Comparison of ENCODE assay signal across 8 cellular contexts in the genomic region with DNA sequence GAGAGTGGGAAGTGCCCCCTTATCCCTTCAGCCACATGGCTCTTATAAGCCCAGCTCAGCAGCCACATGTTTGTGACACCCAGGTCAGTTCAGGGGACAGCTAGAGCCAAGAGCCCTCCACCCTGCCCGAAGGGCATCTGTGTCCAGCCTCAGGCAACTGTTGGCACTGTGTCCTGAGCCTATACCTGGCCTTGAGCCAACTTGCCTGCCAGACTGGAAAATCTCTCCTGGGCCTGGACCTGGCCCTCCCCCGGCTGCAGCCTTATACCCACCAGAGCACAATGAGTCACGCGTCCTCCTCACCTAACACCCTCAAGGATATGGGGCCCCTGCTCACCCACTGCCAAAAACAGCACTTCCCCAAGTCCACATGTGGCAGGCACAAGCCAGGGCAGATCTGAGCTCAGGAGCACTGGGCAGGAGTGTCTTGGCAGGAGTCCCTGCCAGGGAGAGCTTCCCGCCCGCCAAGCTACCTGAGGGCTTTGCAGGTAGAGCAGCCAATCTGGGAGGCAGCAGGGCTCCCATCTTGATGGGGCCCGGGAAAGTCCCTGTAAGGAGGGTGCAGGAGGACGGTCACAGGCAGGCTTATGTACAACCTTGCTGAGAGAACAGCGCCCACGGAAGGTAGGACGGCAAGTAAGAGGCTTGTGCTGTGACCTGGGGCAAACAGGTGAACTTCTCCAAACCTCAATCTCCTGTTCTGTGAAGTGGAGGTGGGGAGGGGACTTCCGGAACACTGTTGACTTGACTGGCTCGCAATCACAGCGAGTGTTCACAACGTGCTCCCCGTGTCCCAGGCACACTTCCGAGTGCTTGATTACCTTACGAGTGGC. TPM values are rescaled to one million over a fixed set of nuclear protein-coding genes. Genes with fewer than 3 reads are reported as not detected.
DNase-seq lines count a peak whose midpoint lies in the region; ATAC-seq and TF ChIP-seq lines count a peak whose summit lies in the region.

No MANE protein-coding gene starts in this region.

- no peaks in the 10 kb centered on the region for H3K9me3 Mint-ChIP-seq in activated naive CD8-positive, alpha-beta T cell treated with anti-CD3 and anti-CD28 coated beads, Interleukin-2, amount 10 ng/mL, durations not matched to agents 7 days and 5 days

- peaks cover 26% of the 10 kb centered on the region for H3K4me1 Mint-ChIP-seq in activated naive CD8-positive, alpha-beta T cell treated with anti-CD3 and anti-CD28 coated beads, Interleukin-2, amount 10 ng/mL, durations not matched to agents 7 days and 5 days

- H3K36me3 Mint-ChIP-seq in activated naive CD8-positive, alpha-beta T cell treated with anti-CD3 and anti-CD28 coated beads, Interleukin-2, amount 10 ng/mL, durations not matched to agents 7 days and 5 days = peaks cover 2% of the 10 kb centered on the region

- no peak for TF ChIP-seq CTCF in GM13977 (IDR thresholded peaks at IDR 0.05; ENCODE audit: extremely low read depth, insufficient read depth, missing control alignments)
- no peak for TF ChIP-seq CTCF in RWPE1 (conservative IDR thresholded peaks at IDR 0.05; ENCODE audit: low read depth)

- CTCF ChIA-PET in RWPE1 (lab: Yijun Ruan, JAX) = interaction anchor here (0.6 to 1.4 kb wide), 4 partner anchors 17 to 175 kb away, joined by 3 to 6 read pairs (median 3); no protein-coding TSS in a partner anchor

- POLR2A ChIA-PET in RWPE1 (lab: Yijun Ruan, JAX; ENCODE audit: low non-redundant PET) = interaction anchor here (1.0 to 1.3 kb wide), 2 partner anchors 21 to 23 kb away, joined by 4 read pairs; no protein-coding TSS in a partner anchor
- POLR2A ChIA-PET in activated naive CD8-positive, alpha-beta T cell treated with anti-CD3 and anti-CD28 coated beads, Interleukin-2, amount 10 ng/mL, durations not matched to agents 7 days and 5 days (lab: Charles Lee) = interaction anchor here (1.0 to 1.8 kb wide), 4 partner anchors 8 to 175 kb away, joined by 3 to 5 read pairs (median 3); no protein-coding TSS in a partner anchor

- in situ Hi-C loops in GM13977 (cut with MboI; ENCODE audit: low pct_unique_long_range_greater_than_20kb, low sequenced_read_pairs, unreplicated experiment) = loop anchor here (25.0 kb wide), 1 partner anchor 245 kb away; no protein-coding TSS in a partner anchor

- H3K4me3 Mint-ChIP-seq in activated naive CD8-positive, alpha-beta T cell treated with anti-CD3 and anti-CD28 coated beads, Interleukin-2, amount 10 ng/mL, durations not matched to agents 7 days and 5 days = peak overlapping the region; percentile 73

- peak; percentile 48 for DNase-seq in GM13977 (ENCODE audit: low spot score)
- DNase-seq in RWPE1 (ENCODE audit: low spot score) = peak; percentile 95
- peak; percentile 49 for DNase-seq in activated naive CD8-positive, alpha-beta T cell treated with anti-CD3 and anti-CD28 coated beads, Interleukin-2, amount 10 ng/mL, durations not matched to agents 7 days and 5 days
- DNase-seq in kidney glomerular epithelial cell (lab: John Stamatoyannopoulos, UW) = peak; percentile 93
- DNase-seq in stimulated activated CD8-positive, alpha-beta memory T cell treated with anti-CD3 and anti-CD28 coated beads, Interleukin-4, amount 100 ng/mL, for 48 hours = peak; percentile 53
- DNase-seq in SK-N-DZ (ENCODE audit: low spot score) = no peak

- H3K27ac ChIP-seq in RWPE1 = peak overlapping the region; percentile 87

- no peaks in the 10 kb centered on the region for H3K27me3 Mint-ChIP-seq in activated naive CD8-positive, alpha-beta T cell treated with anti-CD3 and anti-CD28 coated beads, Interleukin-2, amount 10 ng/mL, durations not matched to agents 7 days and 5 days

- H3K27ac Mint-ChIP-seq in activated naive CD8-positive, alpha-beta T cell treated with anti-CD3 and anti-CD28 coated beads, Interleukin-2, amount 10 ng/mL, durations not matched to agents 7 days and 5 days = peak overlapping the region; percentile 86

- peak; percentile 76 for ATAC-seq in activated naive CD8-positive, alpha-beta T cell treated with anti-CD3 and anti-CD28 coated beads, Interleukin-2, amount 10 ng/mL, durations not matched to agents 7 days and 5 days (ENCODE audit: low read depth)
- ATAC-seq in HG03432 (IDR thresholded peaks at IDR 0.05; ENCODE audit: unreplicated experiment) (no peak), GM18867 (IDR thresholded peaks at IDR 0.05; ENCODE audit: unreplicated experiment) (no peak)

RNA-seq across cellular contexts. Expression of a gene that starts 19.8 kb away (rescaled TPM):
- total RNA-seq in activated naive CD8-positive, alpha-beta T cell treated with anti-CD3 and anti-CD28 coated beads, Interleukin-2, amount 10 ng/mL, durations not matched to agents 7 days and 5 days = 1 to 10 TPM; 6.7 to 9.5 TPM
- 5.1 and 6.8 TPM in 2 replicates for polyA plus RNA-seq in SK-N-DZ (2014; cell fraction: cytosol; rRNA removed)
- 9.6 and 12.8 TPM in 2 replicates for polyA plus RNA-seq in SK-N-DZ (2014; cell fraction: nucleus; rRNA removed)

RNA-seq across cellular contexts. Expression of a gene that starts 19.9 kb away (rescaled TPM):
- not detected for total RNA-seq in activated naive CD8-positive, alpha-beta T cell treated with anti-CD3 and anti-CD28 coated beads, Interleukin-2, amount 10 ng/mL, durations not matched to agents 7 days and 5 days
- polyA plus RNA-seq in SK-N-DZ (2014; cell fraction: cytosol; rRNA removed) = not detected in 2 replicates
- not detected in 2 replicates for polyA plus RNA-seq in SK-N-DZ (2014; cell fraction: nucleus; rRNA removed)

RNA-seq across cellular contexts. Expression of a gene that starts 44.5 kb away (rescaled TPM):
- not detected for total RNA-seq in activated naive CD8-positive, alpha-beta T cell treated with anti-CD3 and anti-CD28 coated beads, Interleukin-2, amount 10 ng/mL, durations not matched to agents 7 days and 5 days
- polyA plus RNA-seq in SK-N-DZ (2014; cell fraction: cytosol; rRNA removed) = not detected in 2 replicates
- polyA plus RNA-seq in SK-N-DZ (2014; cell fraction: nucleus; rRNA removed) = not detected in 2 replicates
